ENCODE assay signal across 8 cellular contexts in genomic region chr7:64902806-64903721, GRCh38. TPM values are rescaled to one million over a fixed set of nuclear protein-coding genes. Genes with fewer than 3 reads are reported as not detected.
DNase-seq lines count a peak whose midpoint lies in the region; ATAC-seq and TF ChIP-seq lines count a peak whose summit lies in the region.

Gene ZNF273 (plus strand): TSS chr7:64903273. CDS start chr7:64903318, 45 bp downstream.

- peak within 1 kb of the TSS; percentile 77 to 94 (median 90) for H3K27ac ChIP-seq in BLaER1 treated with 17β-estradiol and CSF1 and Interleukin-3, amounts not matched to agents 10 nM and 100 nM
- H3K27ac ChIP-seq in liver (ENCODE audit: low read depth in 1 of 2, low read length in 2 of 2): no peak within 1 kb of the TSS

- H3K4me3 ChIP-seq in BLaER1 treated with 17β-estradiol and CSF1 and Interleukin-3, amounts not matched to agents 10 nM and 100 nM: peak within 1 kb of the TSS; percentile 78 to 95 (median 88)
- peak within 1 kb of the TSS; percentile 58 to 84 (median 83) for H3K4me3 ChIP-seq in liver (ENCODE audit: low read depth in 1 of 3, low read length in 3 of 3)

- CTCF ChIA-PET in activated CD4-positive, alpha-beta T cell treated with anti-CD3 and anti-CD28 coated beads, Interleukin-2, amount 10 ng/mL, durations not matched to agents 7 days and 5 days (lab: Charles Lee): interaction anchor here (1.2 to 1.9 kb wide), 3 partner anchors 11 to 37 kb away, joined by 4 read pairs; no protein-coding TSS in a partner anchor

- peaks cover 8% of the 10 kb centered on the region for H3K9me3 Mint-ChIP-seq in activated CD4-positive, alpha-beta T cell treated with anti-CD3 and anti-CD28 coated beads, Interleukin-2, amount 10 ng/mL, durations not matched to agents 7 days and 5 days

- H3K4me3 Mint-ChIP-seq in activated CD4-positive, alpha-beta T cell treated with anti-CD3 and anti-CD28 coated beads, Interleukin-2, amount 10 ng/mL, durations not matched to agents 7 days and 5 days: peak within 1 kb of the TSS; percentile 96

- H3K9me3 ChIP-seq in BLaER1 treated with 17β-estradiol and CSF1 and Interleukin-3, amounts not matched to agents 10 nM and 100 nM (replicated peaks in 1 of 11): peaks cover 3 to 50% (median 41%) of the 10 kb centered on the region in 11 experiments
- H3K9me3 ChIP-seq in liver (ENCODE audit: control insufficient read depth in 4 of 4, low read length in 3 of 4): no peaks in the 10 kb centered on the region

- peak within 1 kb of the TSS; percentile 67 to 93 (median 82) for H3K4me2 ChIP-seq in BLaER1 treated with 17β-estradiol and CSF1 and Interleukin-3, amounts not matched to agents 10 nM and 100 nM

- H3K27me3 Mint-ChIP-seq in activated CD4-positive, alpha-beta T cell treated with anti-CD3 and anti-CD28 coated beads, Interleukin-2, amount 10 ng/mL, durations not matched to agents 7 days and 5 days: no peaks in the 10 kb centered on the region

- peak within 1 kb of the TSS; percentile 98 for H3K27ac Mint-ChIP-seq in activated CD4-positive, alpha-beta T cell treated with anti-CD3 and anti-CD28 coated beads, Interleukin-2, amount 10 ng/mL, durations not matched to agents 7 days and 5 days

- H3K36me3 ChIP-seq in BLaER1 treated with 17β-estradiol and CSF1 and Interleukin-3, amounts not matched to agents 10 nM and 100 nM: peaks cover 11 to 40% (median 34%) of the 10 kb centered on the region in 11 experiments
- no peaks in the 10 kb centered on the region for H3K36me3 ChIP-seq in liver (ENCODE audit: control insufficient read depth in 4 of 4, insufficient read depth in 3 of 4, low read depth in 1 of 4, low read length in 3 of 4)

- peaks cover 42% of the 10 kb centered on the region for H3K4me1 Mint-ChIP-seq in activated CD4-positive, alpha-beta T cell treated with anti-CD3 and anti-CD28 coated beads, Interleukin-2, amount 10 ng/mL, durations not matched to agents 7 days and 5 days

- ATAC-seq in GM19351 (IDR thresholded peaks at IDR 0.05; ENCODE audit: unreplicated experiment) (peak; percentile 98), HG03520 (IDR thresholded peaks at IDR 0.05; ENCODE audit: unreplicated experiment) (peak; percentile 98)

- TF ChIP-seq RAD21 in liver (IDR thresholded peaks at IDR 0.05): peak in 1 of 2 donors; percentile 6

- peaks cover 15 to 36% (median 25%) of the 10 kb centered on the region in 10 experiments; a peak in 19 of 20 replicates for H3K4me1 ChIP-seq in BLaER1 treated with 17β-estradiol and CSF1 and Interleukin-3, amounts not matched to agents 10 nM and 100 nM
- H3K4me1 ChIP-seq in liver (ENCODE audit: control insufficient read depth in 4 of 4, insufficient read depth in 4 of 4, low read length in 3 of 4): peaks cover 1 to 7% (median 3%) of the 10 kb centered on the region in 4 donors

- H3K9ac ChIP-seq in BLaER1 treated with 17β-estradiol and CSF1 and Interleukin-3, amounts not matched to agents 10 nM and 100 nM: peak within 1 kb of the TSS; percentile 89 to 94 (median 90)
- H3K9ac ChIP-seq in liver (ENCODE audit: low read depth in 1 of 2, low read length in 2 of 2): peak within 1 kb of the TSS in 1 of 2 donors; percentile 49

- no peaks in the 10 kb centered on the region for H3K27me3 ChIP-seq in BLaER1 treated with 17β-estradiol and CSF1 and Interleukin-3, amounts not matched to agents 10 nM and 100 nM
- no peaks in the 10 kb centered on the region for H3K27me3 ChIP-seq in liver (ENCODE audit: control insufficient read depth in 4 of 4, insufficient read depth in 4 of 4, low read length in 3 of 4)

- WGBS in liver: under 1% methylated on average over 34 of the region's 34 CpGs

- no peak for TF ChIP-seq CTCF in liver (IDR thresholded peaks at IDR 0.05; ENCODE audit: low read depth, low read length, missing input control)

- H4K20me1 ChIP-seq in BLaER1 treated with 17β-estradiol and CSF1 and Interleukin-3, amounts not matched to agents 10 nM and 100 nM: peaks cover 0 to 23% (median 7%) of the 10 kb centered on the region in 11 experiments; a peak in 9 of 22 replicates

- DNase-seq in NCI-H526 treated with DMSO at 0.1 percent for 48 hours (lab: John Stamatoyannopoulos, UW): peak; percentile 88
- peak; percentile 96 for DNase-seq in activated CD4-positive, alpha-beta T cell treated with anti-CD3 and anti-CD28 coated beads, Interleukin-2, amount 10 ng/mL, durations not matched to agents 7 days and 5 days
- DNase-seq in dermis blood vessel endothelial cell: peak; percentile 90
- DNase-seq in stimulated activated CD4-positive, alpha-beta T cell treated with anti-CD3 and anti-CD28 coated beads, Interleukin-4, amount 100 ng/mL, for 1 hour: peak; percentile 88

- POLR2A ChIA-PET in activated CD4-positive, alpha-beta T cell treated with anti-CD3 and anti-CD28 coated beads, Interleukin-2, amount 10 ng/mL, durations not matched to agents 7 days and 5 days (lab: Charles Lee): interaction anchor here (0.6 kb wide), 1 partner anchor 100 kb away, joined by 12 read pairs; no protein-coding TSS in a partner anchor

- H3K36me3 Mint-ChIP-seq in activated CD4-positive, alpha-beta T cell treated with anti-CD3 and anti-CD28 coated beads, Interleukin-2, amount 10 ng/mL, durations not matched to agents 7 days and 5 days (ENCODE audit: low read depth): peaks cover 29% of the 10 kb centered on the region

TF ChIP-seq in liver, 16 proteins besides CTCF, POLR2A, EP300 and RAD21:
- TF ChIP-seq REST (IDR thresholded peaks at IDR 0.05) (no peak), YY1 (IDR thresholded peaks at IDR 0.05) (peak; percentile 62), MAX (IDR thresholded peaks at IDR 0.05) (no peak), TAF1 (conservative IDR thresholded peaks at IDR 0.05) (peak; percentile 67), GABPA (IDR thresholded peaks at IDR 0.05 in 1 of 2, conservative IDR thresholded peaks at IDR 0.05 in 1 of 2) (peak in 1 of 2 donors; percentile 50), SP1 (IDR thresholded peaks at IDR 0.05) (peak; percentile 69)

RNA-seq across cellular contexts. Expression of gene ZNF273, which starts in this region (rescaled TPM):
- 10 to 100 TPM in 1 of 2 experiments, 1 to 10 TPM in 1; 9.7 to 11.7 TPM for total RNA-seq in activated CD4-positive, alpha-beta T cell treated with anti-CD3 and anti-CD28 coated beads, Interleukin-2, amount 10 ng/mL, durations not matched to agents 7 days and 5 days
- total RNA-seq in dermis blood vessel endothelial cell (5.1 and 10.9 TPM in 2 replicates), liver (10 to 100 TPM in 1 of 2 donors, under 1 TPM in 1; 0.92 to 14.9 TPM)
- under 1 TPM; 0.43 to 0.54 TPM for polyA plus RNA-seq in liver

Comparison
In these comparisons a context has a peak if more than half of its experiments do, and no peak if none do; other contexts are left out.
1. H3K27ac ChIP-seq: peak in BLaER1 treated with 17β-estradiol and CSF1 and Interleukin-3, amounts not matched to agents 10 nM and 100 nM (11 of 11); none in liver (0 of 2).
2. Peak in every context shown above with its lines, with median percentiles within 50 percentile points of each other: DNase-seq.